In the genomic region with DNA sequence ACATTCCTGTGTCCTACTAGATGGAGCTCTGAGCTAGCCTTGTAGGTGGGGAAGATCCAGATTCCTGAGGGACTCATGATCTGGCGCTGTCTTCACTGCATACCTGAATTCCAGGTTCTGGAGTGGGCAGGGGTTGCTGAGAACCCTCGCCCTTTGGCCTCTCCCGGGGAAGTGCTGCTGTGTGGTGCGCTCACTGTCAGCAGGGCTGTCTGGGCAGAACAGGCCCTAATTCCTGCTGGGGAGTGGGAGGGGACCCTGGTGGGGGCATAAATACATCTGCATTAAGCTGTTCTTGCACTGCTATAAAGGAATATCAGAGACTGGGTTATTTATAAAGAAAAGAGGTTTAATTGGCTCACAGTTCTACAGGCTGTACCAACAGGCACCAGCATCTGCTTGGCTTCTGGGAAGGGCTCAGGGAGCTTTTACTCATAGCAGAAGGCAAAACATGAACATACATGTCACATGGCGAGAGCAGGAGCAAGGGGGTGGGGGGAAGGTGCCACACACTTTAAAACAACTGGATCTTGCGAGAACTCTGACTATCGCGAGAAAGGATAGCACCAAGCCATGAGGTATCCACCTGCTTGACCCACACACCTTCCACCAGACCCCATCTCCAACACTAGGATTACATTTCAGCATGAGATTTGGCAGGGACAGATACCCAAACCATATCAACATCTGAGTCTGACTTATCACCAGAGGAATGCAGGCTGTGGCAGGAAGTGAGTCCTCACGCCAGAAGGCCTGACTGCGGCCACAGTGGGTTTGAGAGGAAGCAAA, we compare ENCODE assay signal across 12 cellular contexts.
DNase-seq lines count a peak whose midpoint lies in the region; ATAC-seq and TF ChIP-seq lines count a peak whose summit lies in the region.
"Had no signal": no experiment of that assay in that cellular context is flagged by ENCODE, and none has a peak within 500 bp of the region (broad histone marks: within the 10 kb centered on the region; RNA-seq: fewer than 3 reads in every experiment).

No MANE protein-coding gene starts in this region.

- TF ChIP-seq CTCF in fibroblast of villous mesenchyme (IDR thresholded peaks at IDR 0.05; ENCODE audit: insufficient read depth, low read depth, low read length): no peak

- no peaks in the 10 kb centered on the region for H3K36me3 Mint-ChIP-seq in activated CD4-positive, alpha-beta T cell treated with anti-CD3 and anti-CD28 coated beads, Interleukin-2, amount 10 ng/mL, durations not matched to agents 24 days and 14 days (ENCODE audit: low read depth)

- H3K27ac Mint-ChIP-seq in activated CD4-positive, alpha-beta T cell treated with anti-CD3 and anti-CD28 coated beads, Interleukin-2, amount 10 ng/mL, durations not matched to agents 24 days and 14 days: no peak overlapping the region
- H3K27ac Mint-ChIP-seq: nephron had no signal

- DNase-seq in activated CD4-positive, alpha-beta T cell treated with anti-CD3 and anti-CD28 coated beads, Interleukin-2, amount 10 ng/mL, durations not matched to agents 24 days and 14 days: peak; percentile 44
- DNase-seq in activated CD4-positive, alpha-beta T cell treated with anti-CD3 and anti-CD28 coated beads, Interleukin-2, amount 50 U/mL, for 4 hours: no peak
- DNase-seq in UCSD-AML1 (lab: John Stamatoyannopoulos, UW; ENCODE audit: unreplicated experiment): peak; percentile 38
- peak; percentile 62 for DNase-seq in fibroblast of villous mesenchyme (ENCODE audit: low read depth)
- peak; percentile 18 for DNase-seq in stromal cell of bone marrow (ENCODE audit: low read depth)
- no peak for DNase-seq in NCI-H1417 treated with DMSO at 0.1 percent for 48 hours (lab: John Stamatoyannopoulos, UW)
- DNase-seq: activated CD4-positive, alpha-beta T cell treated with anti-CD3 and anti-CD28 coated beads for 1 hour; stimulated activated CD4-positive, alpha-beta T cell treated with anti-CD3 and anti-CD28 coated beads, Interleukin-4, amount 100 ng/mL, for 24 hours; thyroid gland had no signal

- intact Hi-C loops in activated CD4-positive, alpha-beta T cell treated with anti-CD3 and anti-CD28 coated beads, Interleukin-2, amount 10 ng/mL, durations not matched to agents 24 days and 14 days (cut with micrococcal nuclease): no loop called here

- no peak overlapping the region for H3K4me3 ChIP-seq in fibroblast of villous mesenchyme (ENCODE audit: low read depth, low read length)
- H3K4me3 ChIP-seq: thyroid gland had no signal

- H3K4me1 Mint-ChIP-seq in activated CD4-positive, alpha-beta T cell treated with anti-CD3 and anti-CD28 coated beads, Interleukin-2, amount 10 ng/mL, durations not matched to agents 24 days and 14 days: no peaks in the 10 kb centered on the region
- H3K4me1 Mint-ChIP-seq: nephron had no signal

- ATAC-seq in GM21717 (IDR thresholded peaks at IDR 0.05; ENCODE audit: unreplicated experiment) (no peak), GM21529 (IDR thresholded peaks at IDR 0.05; ENCODE audit: unreplicated experiment) (no peak)

- H3K27me3 Mint-ChIP-seq in activated CD4-positive, alpha-beta T cell treated with anti-CD3 and anti-CD28 coated beads, Interleukin-2, amount 10 ng/mL, durations not matched to agents 24 days and 14 days: no peaks in the 10 kb centered on the region

- H3K9me3 Mint-ChIP-seq in activated CD4-positive, alpha-beta T cell treated with anti-CD3 and anti-CD28 coated beads, Interleukin-2, amount 10 ng/mL, durations not matched to agents 24 days and 14 days: no peaks in the 10 kb centered on the region
- H3K9me3 Mint-ChIP-seq: nephron had no signal

- no peak overlapping the region for H3K4me3 Mint-ChIP-seq in activated CD4-positive, alpha-beta T cell treated with anti-CD3 and anti-CD28 coated beads, Interleukin-2, amount 10 ng/mL, durations not matched to agents 24 days and 14 days
- H3K4me3 Mint-ChIP-seq: nephron had no signal

Comparison
In these comparisons a context has a peak if more than half of its experiments do, and no peak if none do; other contexts are left out.
1. DNase-seq: peak in activated CD4-positive, alpha-beta T cell treated with anti-CD3 and anti-CD28 coated beads, Interleukin-2, amount 10 ng/mL, durations not matched to agents 24 days and 14 days (single experiment), UCSD-AML1 (single experiment), fibroblast of villous mesenchyme (single experiment) and stromal cell of bone marrow (single experiment); none in activated CD4-positive, alpha-beta T cell treated with anti-CD3 and anti-CD28 coated beads, Interleukin-2, amount 50 U/mL, for 4 hours (0 of 2) and NCI-H1417 treated with DMSO at 0.1 percent for 48 hours (single experiment).